27 cellular contexts compared by ENCODE assay signal in genomic region chr5:25881318-25882036, GRCh38.
"Had no signal": no experiment of that assay in that cellular context is flagged by ENCODE, and none has a peak within 500 bp of the region (broad histone marks: within the 10 kb centered on the region; RNA-seq: fewer than 3 reads in every experiment).

No MANE protein-coding gene starts in this region.

- H3K4me1 ChIP-seq: colonic mucosa, esophagus muscularis mucosa, esophagus squamous epithelium, foreskin keratinocyte, gastrocnemius medialis, gastroesophageal sphincter, heart left ventricle, heart right ventricle had no signal

- ATAC-seq: effector memory CD8-positive, alpha-beta T cell; esophagus mucosa; foreskin keratinocyte; gastrocnemius medialis; gastroesophageal sphincter; heart left ventricle; heart right ventricle had no signal

- H3K27ac ChIP-seq: colonic mucosa, coronary artery, dorsolateral prefrontal cortex, epithelial cell of prostate, esophagus muscularis mucosa, esophagus squamous epithelium, foreskin keratinocyte, gastrocnemius medialis, gastroesophageal sphincter, heart left ventricle, heart right ventricle had no signal

- H3K4me3 ChIP-seq: colonic mucosa, coronary artery, dorsolateral prefrontal cortex, esophagus muscularis mucosa, esophagus squamous epithelium, gastrocnemius medialis, gastroesophageal sphincter, heart left ventricle, heart right ventricle had no signal

- H3K9me3 ChIP-seq: esophagus muscularis mucosa, gastrocnemius medialis, gastroesophageal sphincter had no signal

- H3K36me3 ChIP-seq: colonic mucosa, esophagus muscularis mucosa, esophagus squamous epithelium, gastrocnemius medialis, gastroesophageal sphincter, heart left ventricle, heart right ventricle had no signal

- DNase-seq: colonic mucosa; cortex of kidney; dermis blood vessel endothelial cell; dorsolateral prefrontal cortex; effector CD4-positive, alpha-beta T cell; effector CD8-positive, alpha-beta T cell; effector memory CD4-positive, alpha-beta T cell; effector memory CD8-positive, alpha-beta T cell; endodermal cell; erythroblast; esophagus squamous epithelium; foreskin fibroblast; foreskin keratinocyte; foreskin melanocyte; gastrocnemius medialis; glutamatergic neuron; head of caudate nucleus; heart left ventricle; heart right ventricle had no signal

- H3K27me3 ChIP-seq: colonic mucosa, dorsolateral prefrontal cortex, esophagus muscularis mucosa, esophagus squamous epithelium, foreskin keratinocyte, gastrocnemius medialis, gastroesophageal sphincter, heart left ventricle, heart right ventricle had no signal

- FAIRE-seq: endometrium, endothelial cell of umbilical vein, frontal cortex had no signal
